Comparison of ENCODE assay signal across 11 cellular contexts in genomic region chr2:217913415-217913814, GRCh38.
DNase-seq lines count a peak whose midpoint lies in the region; ATAC-seq and TF ChIP-seq lines count a peak whose summit lies in the region.
"Had no signal": no experiment of that assay in that cellular context is flagged by ENCODE, and none has a peak within 500 bp of the region (broad histone marks: within the 10 kb centered on the region; RNA-seq: fewer than 3 reads in every experiment).

No MANE protein-coding gene starts in this region.

- H3K9me3 Mint-ChIP-seq in mesothelial cell of epicardium, result no peaks in the 10 kb centered on the region
- no peaks in the 10 kb centered on the region for H3K9me3 Mint-ChIP-seq in natural killer cell
- H3K9me3 Mint-ChIP-seq: natural killer cell treated with Interleukin-12 subunit alpha and Interleukin-12 subunit beta and Interleukin-15 and Interleukin-18, amount 100 ng/mL, for 72 hours had no signal

- peak; percentile 90 for DNase-seq in MV-4-11 (lab: John Stamatoyannopoulos, UW)
- no peak for DNase-seq in mesothelial cell of epicardium (ENCODE audit: low spot score in 2 of 2, unreplicated experiment in 2 of 2)
- no peak for DNase-seq in stomach
- DNase-seq in DMS153 (lab: John Stamatoyannopoulos, UW), result no peak
- no peak for DNase-seq in natural killer cell
- no peak for DNase-seq in iPS-NIHi7 (ENCODE audit: extremely low spot score)
- DNase-seq: activated CD8-positive, alpha-beta memory T cell treated with anti-CD3 and anti-CD28 coated beads, Interleukin-2, amount 50 U/mL, for 48 hours; HCEC 1CT had no signal

- no peak for TF ChIP-seq POLR2A in stomach (IDR thresholded peaks at IDR 0.05)

- no peak for TF ChIP-seq CTCF in mesothelial cell of epicardium (IDR thresholded peaks at IDR 0.05; ENCODE audit: unreplicated experiment)
- TF ChIP-seq CTCF in stomach (IDR thresholded peaks at IDR 0.05), result no peak
- TF ChIP-seq CTCF in natural killer cell (IDR thresholded peaks at IDR 0.05), result no peak

- H3K27me3 Mint-ChIP-seq in mesothelial cell of epicardium (ENCODE audit: low read depth) (no peaks in the 10 kb centered on the region), natural killer cell (ENCODE audit: low read depth in 2 of 2) (peaks cover 0 to 7% of the 10 kb centered on the region in 2 donors)

- H3K27me3 ChIP-seq in esophagus (ENCODE audit: control insufficient read depth in 1 of 2, insufficient read depth in 2 of 2, low read length in 2 of 2) (no peaks in the 10 kb centered on the region), stomach (no peaks in the 10 kb centered on the region)

- intact Hi-C loops in stomach (cut with DNase I; ENCODE audit: low total_unique reads) (no loop called here), natural killer cell (cut with micrococcal nuclease) (no loop called here)

- H3K9me3 ChIP-seq in esophagus (ENCODE audit: control insufficient read depth in 2 of 2, insufficient read depth in 1 of 2, low read depth in 1 of 2, low read length in 1 of 2), result no peaks in the 10 kb centered on the region
- no peaks in the 10 kb centered on the region for H3K9me3 ChIP-seq in stomach

- ATAC-seq in natural killer cell (no peak), HG03139 (IDR thresholded peaks at IDR 0.05; ENCODE audit: unreplicated experiment) (no peak)
- ATAC-seq: natural killer cell treated with Interleukin-12 subunit alpha and Interleukin-12 subunit beta and Interleukin-15 and Interleukin-18, amount 100 ng/mL, for 72 hours had no signal

- H3K4me3 ChIP-seq in esophagus (ENCODE audit: low read depth in 1 of 2, low read length in 2 of 2), result no peak overlapping the region
- H3K4me3 ChIP-seq in stomach, result no peak overlapping the region

- H3K27ac ChIP-seq in esophagus (ENCODE audit: low read depth in 2 of 2, low read length in 1 of 2), result peak overlapping the region; percentile 80 to 89
- H3K27ac ChIP-seq in stomach, result peak overlapping the region in 4 of 5 donors; percentile 88 to 92 (median 92)

- H3K36me3 Mint-ChIP-seq in mesothelial cell of epicardium (peaks cover 6% of the 10 kb centered on the region), natural killer cell (no peaks in the 10 kb centered on the region)
- H3K36me3 Mint-ChIP-seq: natural killer cell treated with Interleukin-12 subunit alpha and Interleukin-12 subunit beta and Interleukin-15 and Interleukin-18, amount 100 ng/mL, for 72 hours had no signal

- 61 to 62% methylated on average over 2 of the region's 2 CpGs for WGBS in esophagus, 2 donors
- 52 to 88% (median 73%) methylated on average over 2 of the region's 2 CpGs for WGBS in stomach, 5 donors

- H3K27ac Mint-ChIP-seq in mesothelial cell of epicardium, result peak overlapping the region; percentile 25
- H3K27ac Mint-ChIP-seq in natural killer cell, result no peak overlapping the region
- H3K27ac Mint-ChIP-seq: natural killer cell treated with Interleukin-12 subunit alpha and Interleukin-12 subunit beta and Interleukin-15 and Interleukin-18, amount 100 ng/mL, for 72 hours had no signal

- H3K4me1 Mint-ChIP-seq in mesothelial cell of epicardium (peaks cover 41% of the 10 kb centered on the region), natural killer cell (no peaks in the 10 kb centered on the region)

- H3K4me1 ChIP-seq in esophagus (ENCODE audit: control insufficient read depth in 2 of 2, insufficient read depth in 2 of 2, low read length in 1 of 2) (peaks cover 10 to 32% of the 10 kb centered on the region in 2 donors), stomach (peaks cover 71 to 100% (median 88%) of the 10 kb centered on the region in 4 donors)

- H3K36me3 ChIP-seq in esophagus (ENCODE audit: control insufficient read depth in 2 of 2, insufficient read depth in 2 of 2, low read length in 1 of 2) (no peaks in the 10 kb centered on the region), stomach (peaks cover 0 to 16% (median 8%) of the 10 kb centered on the region in 4 donors)

- H3K4me3 Mint-ChIP-seq in mesothelial cell of epicardium (no peak overlapping the region), natural killer cell (no peak overlapping the region)
- H3K4me3 Mint-ChIP-seq: natural killer cell treated with Interleukin-12 subunit alpha and Interleukin-12 subunit beta and Interleukin-15 and Interleukin-18, amount 100 ng/mL, for 72 hours had no signal

- TF ChIP-seq EP300 in stomach (IDR thresholded peaks at IDR 0.05), result no peak
